In the genomic region with DNA sequence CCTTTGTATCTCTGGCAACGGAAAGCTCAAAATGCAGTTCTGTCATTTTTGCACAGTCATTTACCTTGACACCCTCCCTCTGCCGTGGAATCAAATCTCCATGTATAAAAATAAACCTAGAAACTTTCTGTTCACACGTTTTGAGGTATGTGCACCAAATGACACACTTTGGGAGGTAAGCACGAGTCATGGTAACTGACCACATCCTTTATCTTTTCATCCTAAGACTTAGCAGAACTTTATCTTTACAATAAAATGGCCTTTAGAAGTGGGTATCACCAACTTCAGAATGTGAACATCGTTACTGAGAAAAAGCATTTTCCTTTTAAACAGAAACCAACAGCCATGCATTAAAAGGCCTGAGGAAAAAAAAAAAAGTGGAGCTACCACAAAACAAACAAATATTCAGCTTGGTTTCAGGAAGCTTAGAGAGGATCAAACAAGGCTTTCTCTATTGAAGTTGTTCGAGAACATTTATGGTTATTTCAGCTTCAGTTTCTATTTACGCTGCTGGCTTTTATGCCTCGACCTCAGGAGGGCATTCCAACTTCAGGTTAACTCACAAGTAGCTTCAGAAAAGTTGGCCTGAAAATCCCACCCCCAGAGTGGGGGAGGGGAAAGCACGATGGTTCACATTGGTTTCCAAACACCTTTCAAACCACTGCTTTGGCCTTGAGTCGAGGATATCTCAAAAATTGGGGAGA, we compare ENCODE assay signal across 9 cellular contexts.
DNase-seq lines count a peak whose midpoint lies in the region; ATAC-seq, FAIRE-seq and TF ChIP-seq lines count a peak whose summit lies in the region.
"Had no signal": no experiment of that assay in that cellular context is flagged by ENCODE, and none has a peak within 500 bp of the region (broad histone marks: within the 10 kb centered on the region; RNA-seq: fewer than 3 reads in every experiment).

No MANE protein-coding gene starts in this region.

- H3K9ac ChIP-seq in GM23248 = no peak overlapping the region

- peaks cover 7 to 9% (median 9%) of the 10 kb centered on the region in 3 donors for H3K27me3 Mint-ChIP-seq in CD14-positive monocyte (ENCODE audit: low read depth in 3 of 3)

- H3K27ac Mint-ChIP-seq in CD14-positive monocyte = no peak overlapping the region

- H3K4me2 ChIP-seq in GM23248 (ENCODE audit: unreplicated experiment) = no peak overlapping the region

- ATAC-seq in GM18873 (IDR thresholded peaks at IDR 0.05; ENCODE audit: low FRiP score, unreplicated experiment) (no peak), HG03571 (IDR thresholded peaks at IDR 0.05; ENCODE audit: unreplicated experiment) (no peak)

- H3K9me3 Mint-ChIP-seq in CD14-positive monocyte = peaks cover 0 to under 1% (median 0%) of the 10 kb centered on the region in 7 donors
- H3K9me3 Mint-ChIP-seq: nephron had no signal

- H3K36me3 Mint-ChIP-seq in CD14-positive monocyte = no peaks in the 10 kb centered on the region

- no peak overlapping the region for H3K4me3 ChIP-seq in GM23248

- no peak for DNase-seq in D721Med (ENCODE audit: insufficient read length, low spot score)
- peak; percentile 15 for DNase-seq in GM23248
- peak; percentile 17 to 43 for DNase-seq in activated CD4-positive, alpha-beta T cell treated with anti-CD3 and anti-CD28 coated beads, Interleukin-2, amount 50 U/mL, for 24 hours (ENCODE audit: low read depth in 1 of 2, low spot score in 1 of 2)
- DNase-seq in iris pigment epithelial cell (ENCODE audit: low read depth) = peak; percentile 26
- DNase-seq in HT-29 (ENCODE audit: low spot score) = no peak
- DNase-seq in CD14-positive monocyte (ENCODE audit: low spot score) = no peak

- no peak for TF ChIP-seq CTCF in D721Med (IDR thresholded peaks at IDR 0.05; ENCODE audit: insufficient read depth, missing control alignments)
- no peak for TF ChIP-seq CTCF in CD14-positive monocyte (IDR thresholded peaks at IDR 0.05)

- FAIRE-seq in D721Med (lab: Jason Lieb, UNC) = peak; percentile 25

- H3K4me1 ChIP-seq in GM23248 (ENCODE audit: insufficient read depth) = no peaks in the 10 kb centered on the region

- in situ Hi-C loops in GM23248 (cut with MboI) = no loop called here

- no peaks in the 10 kb centered on the region for H3F3A ChIP-seq in GM23248 (ENCODE audit: insufficient read depth)

- H3K27me3 ChIP-seq in GM23248 (replicated peaks; ENCODE audit: insufficient read depth) = no peaks in the 10 kb centered on the region

- H3K36me3 ChIP-seq in GM23248 (ENCODE audit: low read depth) = no peaks in the 10 kb centered on the region

- H2AFZ ChIP-seq in GM23248 = no peak overlapping the region

- WGBS in GM23248 (ENCODE audit: low coverage in 1 of 2, low lambda C conversion rate in 2 of 2, missing lambda C conversion rate in 2 of 2), 2 experiments = 76 to 84% methylated on average over 10 of the region's 10 CpGs

- H3K27ac ChIP-seq in GM23248 = no peak overlapping the region

- intact Hi-C loops in CD14-positive monocyte (cut with micrococcal nuclease) = no loop called here

- no peaks in the 10 kb centered on the region for H3K4me1 Mint-ChIP-seq in CD14-positive monocyte

- no peaks in the 10 kb centered on the region for H3K9me3 ChIP-seq in GM23248 (ENCODE audit: low read depth)

- no peaks in the 10 kb centered on the region for H3K9me2 ChIP-seq in GM23248 (ENCODE audit: insufficient read depth)

- no peaks in the 10 kb centered on the region for H4K20me1 ChIP-seq in GM23248 (ENCODE audit: insufficient read depth)

- no peak overlapping the region for H3K4me3 Mint-ChIP-seq in CD14-positive monocyte
- H3K4me3 Mint-ChIP-seq: nephron had no signal

- H3K79me2 ChIP-seq in GM23248 (ENCODE audit: insufficient read depth) = no peaks in the 10 kb centered on the region

Comparison
In these comparisons a context has a peak if more than half of its experiments do, and no peak if none do; other contexts are left out.
1. DNase-seq: peak in GM23248 (single experiment), activated CD4-positive, alpha-beta T cell treated with anti-CD3 and anti-CD28 coated beads, Interleukin-2, amount 50 U/mL, for 24 hours (2 of 2) and iris pigment epithelial cell (single experiment); none in D721Med (single experiment), HT-29 (single experiment) and CD14-positive monocyte (single experiment).